Comparison of ENCODE assay signal across 21 cellular contexts in genomic region chr2:22043784-22044183, GRCh38.
DNase-seq lines count a peak whose midpoint lies in the region; FAIRE-seq and TF ChIP-seq lines count a peak whose summit lies in the region.
"Had no signal": no experiment of that assay in that cellular context is flagged by ENCODE, and none has a peak within 500 bp of the region (broad histone marks: within the 10 kb centered on the region; RNA-seq: fewer than 3 reads in every experiment).

No MANE protein-coding gene starts in this region.

- H3K36me3 Mint-ChIP-seq in endodermal cell (ENCODE audit: low read depth) = no peaks in the 10 kb centered on the region
- no peaks in the 10 kb centered on the region for H3K36me3 Mint-ChIP-seq in progenitor cell of endocrine pancreas (ENCODE audit: insufficient read depth)

- DNase-seq in endodermal cell (no peak), kidney (no peak), progenitor cell of endocrine pancreas (ENCODE audit: low spot score, unreplicated experiment) (no peak), NCI-H1694 (lab: John Stamatoyannopoulos, UW) (no peak), putamen (ENCODE audit: low spot score) (no peak), NCI-H82 (lab: John Stamatoyannopoulos, UW) (no peak)
- DNase-seq: CD4-positive, alpha-beta T cell; CD8-positive, alpha-beta memory T cell; DMS 273 treated with DMSO at 0.1 percent for 48 hours; DMS79; EL; GDM1; GM23248; H7; HCEC 1CT had no signal

- peak; percentile 21 for FAIRE-seq in kidney (lab: Jason Lieb, UNC)
- FAIRE-seq: D721Med, GM12878, GM19239, H1 had no signal

- H3K27me3 Mint-ChIP-seq in endodermal cell (ENCODE audit: insufficient read depth) = no peaks in the 10 kb centered on the region
- H3K27me3 Mint-ChIP-seq in progenitor cell of endocrine pancreas = no peaks in the 10 kb centered on the region
- H3K27me3 Mint-ChIP-seq: CD4-positive, alpha-beta T cell; CD8-positive, alpha-beta memory T cell had no signal

- H3K4me3 ChIP-seq in endodermal cell (ENCODE audit: low read length) = no peak overlapping the region
- H3K4me3 ChIP-seq in kidney (ENCODE audit: low read length in 2 of 2) = no peak overlapping the region
- H3K4me3 ChIP-seq: BLaER1, GM12878, GM23248 had no signal

- H3K9me3 ChIP-seq in endodermal cell (ENCODE audit: control insufficient read depth, low read length) (peaks cover 5% of the 10 kb centered on the region), kidney (ENCODE audit: control insufficient read depth in 1 of 2, low read length in 2 of 2) (no peaks in the 10 kb centered on the region)
- H3K9me3 ChIP-seq: BLaER1 had no signal

- no peaks in the 10 kb centered on the region for H3K9me3 Mint-ChIP-seq in endodermal cell
- peaks cover 7% of the 10 kb centered on the region for H3K9me3 Mint-ChIP-seq in progenitor cell of endocrine pancreas (ENCODE audit: low read depth)

- H3K27ac Mint-ChIP-seq in endodermal cell (no peak overlapping the region), progenitor cell of endocrine pancreas (no peak overlapping the region)
- H3K27ac Mint-ChIP-seq: CD4-positive, alpha-beta T cell; CD8-positive, alpha-beta memory T cell had no signal

- TF ChIP-seq CTCF in endodermal cell (conservative IDR thresholded peaks at IDR 0.05) (peak; percentile 51), kidney (IDR thresholded peaks at IDR 0.05; ENCODE audit: borderline replicate concordance, extremely low read depth, insufficient read depth) (no peak), progenitor cell of endocrine pancreas (IDR thresholded peaks at IDR 0.05; ENCODE audit: unreplicated experiment) (peak; percentile 23)

- H3K27me3 ChIP-seq in endodermal cell (ENCODE audit: control insufficient read depth, insufficient read depth, low read length, poor library complexity, severe bottlenecking) = no peaks in the 10 kb centered on the region
- H3K27me3 ChIP-seq: BLaER1 had no signal

- no peak overlapping the region for H3K27ac ChIP-seq in endodermal cell (ENCODE audit: low read depth, low read length)
- no peak overlapping the region for H3K27ac ChIP-seq in kidney (ENCODE audit: low read depth in 2 of 2, low read length in 2 of 2)
- H3K27ac ChIP-seq: BLaER1, C4-2B, GM23248 had no signal

- intact Hi-C loops in kidney (cut with DNase I) = no loop called here

- H3K4me1 Mint-ChIP-seq in endodermal cell (peaks cover 4% of the 10 kb centered on the region), progenitor cell of endocrine pancreas (ENCODE audit: low read depth) (peaks cover 2% of the 10 kb centered on the region)
- H3K4me1 Mint-ChIP-seq: CD8-positive, alpha-beta memory T cell had no signal

- no peak overlapping the region for H3K9ac ChIP-seq in endodermal cell (ENCODE audit: extremely low read depth, low read length, poor library complexity, severe bottlenecking)
- H3K9ac ChIP-seq in kidney (ENCODE audit: low read length in 2 of 2) = no peak overlapping the region
- H3K9ac ChIP-seq: BLaER1, GM23248 had no signal

- H3K4me1 ChIP-seq in endodermal cell (ENCODE audit: control insufficient read depth, insufficient read depth, low read length) (no peaks in the 10 kb centered on the region), kidney (ENCODE audit: control insufficient read depth in 1 of 2, insufficient read depth in 1 of 2, low read depth in 1 of 2, low read length in 2 of 2) (no peaks in the 10 kb centered on the region)
- H3K4me1 ChIP-seq: BLaER1 had no signal

- H3K4me3 Mint-ChIP-seq in endodermal cell (no peak overlapping the region), progenitor cell of endocrine pancreas (ENCODE audit: low read depth) (no peak overlapping the region)
- H3K4me3 Mint-ChIP-seq: CD4-positive, alpha-beta T cell; CD8-positive, alpha-beta memory T cell had no signal

- no peaks in the 10 kb centered on the region for H3K36me3 ChIP-seq in endodermal cell (ENCODE audit: control insufficient read depth, insufficient read depth, low read length)
- H3K36me3 ChIP-seq in kidney (ENCODE audit: control insufficient read depth in 1 of 2, insufficient read depth in 2 of 2, low read length in 2 of 2) = no peaks in the 10 kb centered on the region
- H3K36me3 ChIP-seq: BLaER1 had no signal
